Comparison of ENCODE assay signal across 14 cellular contexts in genomic region chr1:241799414-241799813, GRCh38. TPM values are rescaled to one million over a fixed set of nuclear protein-coding genes. Genes with fewer than 3 reads are reported as not detected.
"Had no signal": no experiment of that assay in that cellular context is flagged by ENCODE, and none has a peak within 500 bp of the region (broad histone marks: within the 10 kb centered on the region; RNA-seq: fewer than 3 reads in every experiment).

No MANE protein-coding gene starts in this region.

- H3K27ac ChIP-seq: left ventricle myocardium inferior, pancreas, VCaP had no signal

- H3K36me3 Mint-ChIP-seq: activated CD4-positive, alpha-beta memory T cell treated with anti-CD3 and anti-CD28 coated beads for 36 hours; activated naive CD8-positive, alpha-beta T cell treated with anti-CD3 and anti-CD28 coated beads for 36 hours; naive thymus-derived CD4-positive, alpha-beta T cell; stimulated activated effector memory CD8-positive, alpha-beta T cell treated with anti-CD3 and anti-CD28 coated beads, Interleukin-12 subunit alpha, Interleukin-12 subunit beta, amount 100 ng/mL, for 72 hours had no signal

- H3K4me1 Mint-ChIP-seq: activated naive CD8-positive, alpha-beta T cell treated with anti-CD3 and anti-CD28 coated beads for 36 hours; naive thymus-derived CD4-positive, alpha-beta T cell; stimulated activated effector memory CD8-positive, alpha-beta T cell treated with anti-CD3 and anti-CD28 coated beads, Interleukin-12 subunit alpha, Interleukin-12 subunit beta, amount 100 ng/mL, for 72 hours had no signal

- H3K9me3 ChIP-seq: left ventricle myocardium inferior, mucosa of descending colon, pancreas had no signal

- H3K4me1 ChIP-seq: left ventricle myocardium inferior, pancreas had no signal

- H3K36me3 ChIP-seq: left ventricle myocardium inferior, pancreas had no signal

- H3K27ac Mint-ChIP-seq: activated CD4-positive, alpha-beta memory T cell treated with anti-CD3 and anti-CD28 coated beads for 36 hours; activated naive CD8-positive, alpha-beta T cell treated with anti-CD3 and anti-CD28 coated beads for 36 hours; activated T-cell treated with anti-CD3 and anti-CD28 coated beads, Interleukin-2, amount 50 U/mL, for 72 hours; naive thymus-derived CD4-positive, alpha-beta T cell; stimulated activated effector memory CD8-positive, alpha-beta T cell treated with anti-CD3 and anti-CD28 coated beads, Interleukin-12 subunit alpha, Interleukin-12 subunit beta, amount 100 ng/mL, for 72 hours had no signal

- DNase-seq: activated CD4-positive, alpha-beta memory T cell treated with anti-CD3 and anti-CD28 coated beads for 36 hours; activated CD8-positive, alpha-beta memory T cell treated with anti-CD3 and anti-CD28 coated beads, Interleukin-2, amount 50 U/mL, for 4 hours; activated gamma-delta T cell; activated naive CD8-positive, alpha-beta T cell treated with anti-CD3 and anti-CD28 coated beads for 36 hours; activated T-cell treated with anti-CD3 and anti-CD28 coated beads, Interleukin-2, amount 50 U/mL, for 72 hours; aorta; glutamatergic neuron; hypothalamus; left ventricle myocardium inferior; mucosa of descending colon; naive thymus-derived CD4-positive, alpha-beta T cell; pancreas had no signal

- H3K27me3 ChIP-seq: pancreas had no signal

- H3K4me3 Mint-ChIP-seq: activated CD4-positive, alpha-beta memory T cell treated with anti-CD3 and anti-CD28 coated beads for 36 hours; activated naive CD8-positive, alpha-beta T cell treated with anti-CD3 and anti-CD28 coated beads for 36 hours; activated T-cell treated with anti-CD3 and anti-CD28 coated beads, Interleukin-2, amount 50 U/mL, for 72 hours; naive thymus-derived CD4-positive, alpha-beta T cell; stimulated activated effector memory CD8-positive, alpha-beta T cell treated with anti-CD3 and anti-CD28 coated beads, Interleukin-12 subunit alpha, Interleukin-12 subunit beta, amount 100 ng/mL, for 72 hours had no signal

- H3K27me3 Mint-ChIP-seq: activated naive CD8-positive, alpha-beta T cell treated with anti-CD3 and anti-CD28 coated beads for 36 hours had no signal

- H3K4me3 ChIP-seq: left ventricle myocardium inferior, mucosa of descending colon, pancreas had no signal

- H3K9me3 Mint-ChIP-seq: activated CD4-positive, alpha-beta memory T cell treated with anti-CD3 and anti-CD28 coated beads for 36 hours; activated naive CD8-positive, alpha-beta T cell treated with anti-CD3 and anti-CD28 coated beads for 36 hours; activated T-cell treated with anti-CD3 and anti-CD28 coated beads, Interleukin-2, amount 50 U/mL, for 72 hours; naive thymus-derived CD4-positive, alpha-beta T cell; stimulated activated effector memory CD8-positive, alpha-beta T cell treated with anti-CD3 and anti-CD28 coated beads, Interleukin-12 subunit alpha, Interleukin-12 subunit beta, amount 100 ng/mL, for 72 hours had no signal

RNA-seq across cellular contexts. Expression of gene EXO1, which starts 48.6 kb away (rescaled TPM):
- polyA plus RNA-seq: naive thymus-derived CD4-positive, alpha-beta T cell had no signal
